Comparison of ENCODE assay signal across 7 cellular contexts in the genomic region with DNA sequence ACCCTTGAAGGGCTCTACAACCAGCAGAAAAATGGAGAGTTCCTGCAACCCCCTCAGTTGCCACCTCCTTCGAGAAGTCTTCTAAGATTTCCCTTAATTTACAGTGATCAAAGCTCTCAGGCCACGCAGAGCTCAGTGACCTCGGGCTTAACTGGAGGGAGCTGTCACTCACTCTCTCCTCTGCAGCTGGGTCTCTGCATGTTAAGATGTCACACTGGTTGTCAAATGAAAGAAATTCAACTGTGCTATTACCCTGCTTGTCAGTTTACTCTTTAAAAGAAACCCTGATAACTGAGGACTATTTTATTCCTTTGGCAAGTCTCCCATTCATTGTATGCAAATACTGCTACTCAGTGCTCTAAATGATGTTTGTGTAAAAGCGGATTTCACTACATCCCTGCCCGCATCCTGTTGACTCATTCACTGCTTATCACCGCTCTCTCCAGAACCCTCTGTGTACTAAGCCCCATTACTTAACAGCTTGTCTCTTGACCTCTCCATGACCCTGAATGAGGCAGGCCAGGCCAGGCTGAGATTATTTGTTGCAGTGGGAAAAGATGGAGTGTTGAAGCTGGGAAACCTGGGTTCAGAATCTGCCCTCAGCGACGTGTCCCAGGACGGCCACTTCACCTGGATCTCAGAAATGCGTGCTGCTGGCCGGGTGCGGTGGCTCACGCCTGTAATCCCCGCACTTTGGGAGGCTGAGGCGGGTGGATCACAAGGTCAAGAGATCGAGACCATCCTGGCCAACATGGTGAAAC. TPM values are rescaled to one million over a fixed set of nuclear protein-coding genes. Genes with fewer than 3 reads are reported as not detected.
DNase-seq lines count a peak whose midpoint lies in the region; ATAC-seq and TF ChIP-seq lines count a peak whose summit lies in the region.

No MANE protein-coding gene starts in this region.

- 53 to 62% methylated on average over 16 of the region's 16 CpGs for WGBS in esophagus, 2 donors

- no peaks in the 10 kb centered on the region for H3K9me3 Mint-ChIP-seq in glutamatergic neuron (ENCODE audit: unreplicated experiment)

- peak overlapping the region; percentile 47 for H3K4me2 ChIP-seq in osteoblast (ENCODE audit: insufficient read depth, low read length)

- no peak overlapping the region for H2AFZ ChIP-seq in osteoblast (ENCODE audit: low read length)

- H3K9me3 ChIP-seq in esophagus (ENCODE audit: control insufficient read depth in 2 of 2, insufficient read depth in 1 of 2, low read depth in 1 of 2, low read length in 1 of 2) (no peaks in the 10 kb centered on the region), osteoblast (ENCODE audit: low read depth, low read length) (no peaks in the 10 kb centered on the region)

- no peak overlapping the region for H3K4me3 ChIP-seq in esophagus (ENCODE audit: low read depth in 1 of 2, low read length in 2 of 2)
- H3K4me3 ChIP-seq in osteoblast (ENCODE audit: insufficient read depth, low read length): no peak overlapping the region

- no peak overlapping the region for H3K4me3 Mint-ChIP-seq in glutamatergic neuron (ENCODE audit: unreplicated experiment)

- peaks cover 54% of the 10 kb centered on the region for H3K79me2 ChIP-seq in osteoblast (ENCODE audit: insufficient read depth, low read length)

- H3K27ac ChIP-seq in esophagus (ENCODE audit: low read depth in 2 of 2, low read length in 1 of 2) (peak overlapping the region; percentile 14 to 57), osteoblast (ENCODE audit: low read depth, low read length) (peak overlapping the region; percentile 69)

- peaks cover 3% of the 10 kb centered on the region for H3K27me3 Mint-ChIP-seq in glutamatergic neuron (ENCODE audit: unreplicated experiment)

- no peak overlapping the region for H3K27ac Mint-ChIP-seq in glutamatergic neuron (ENCODE audit: unreplicated experiment)

- no peaks in the 10 kb centered on the region for H3K4me1 Mint-ChIP-seq in glutamatergic neuron (ENCODE audit: low read depth, unreplicated experiment)

- no peaks in the 10 kb centered on the region for H3K27me3 ChIP-seq in esophagus (ENCODE audit: control insufficient read depth in 1 of 2, insufficient read depth in 2 of 2, low read length in 2 of 2)
- no peaks in the 10 kb centered on the region for H3K27me3 ChIP-seq in osteoblast (ENCODE audit: insufficient read depth, low read length)

- TF ChIP-seq CTCF in osteoblast (IDR thresholded peaks at IDR 0.05; ENCODE audit: extremely low read depth, low read depth, low read length) (no peak), glutamatergic neuron (IDR thresholded peaks at IDR 0.05; ENCODE audit: partially characterized antibody, unreplicated experiment) (no peak)

- H3K4me1 ChIP-seq in esophagus (ENCODE audit: control insufficient read depth in 2 of 2, insufficient read depth in 2 of 2, low read length in 1 of 2): peaks cover 4 to 33% of the 10 kb centered on the region in 2 donors
- H3K4me1 ChIP-seq in osteoblast (ENCODE audit: insufficient read depth, low read length): peaks cover 49% of the 10 kb centered on the region

- DNase-seq in NCI-H69 (lab: John Stamatoyannopoulos, UW): peak; percentile 41
- DNase-seq in activated CD8-positive, alpha-beta memory T cell treated with anti-CD3 and anti-CD28 coated beads for 4 hours (ENCODE audit: low read depth in 2 of 2): peak; percentile 38 to 64
- DNase-seq in osteoblast (ENCODE audit: insufficient read length, low spot score, missing footprints): peak; percentile 98
- DNase-seq in glutamatergic neuron: no peak

- H3K36me3 Mint-ChIP-seq in glutamatergic neuron (ENCODE audit: unreplicated experiment): no peaks in the 10 kb centered on the region

- H4K20me1 ChIP-seq in osteoblast (ENCODE audit: insufficient read depth, low read length): no peaks in the 10 kb centered on the region

- ATAC-seq in GM21528 (IDR thresholded peaks at IDR 0.05; ENCODE audit: low FRiP score, unreplicated experiment) (peak; percentile 61), GM19455 (IDR thresholded peaks at IDR 0.05; ENCODE audit: unreplicated experiment) (no peak)

- peaks cover 0 to 25% of the 10 kb centered on the region in 2 donors for H3K36me3 ChIP-seq in esophagus (ENCODE audit: control insufficient read depth in 2 of 2, insufficient read depth in 2 of 2, low read length in 1 of 2)
- peaks cover 8% of the 10 kb centered on the region for H3K36me3 ChIP-seq in osteoblast (ENCODE audit: insufficient read depth, low read length)

RNA-seq across cellular contexts. Expression of gene DHRS3, which starts 13.7 kb away (rescaled TPM):
- polyA plus RNA-seq in esophagus: 10 to 100 TPM; 73.1 to 83.7 TPM
- 161 and 172 TPM in 2 replicates for total RNA-seq in osteoblast
- not detected for total RNA-seq in glutamatergic neuron (ENCODE audit: unreplicated experiment)

RNA-seq across cellular contexts. Expression of gene AADACL4, which starts 39.6 kb away (rescaled TPM):
- polyA plus RNA-seq in esophagus: not detected
- total RNA-seq in osteoblast (not detected in 2 replicates), glutamatergic neuron (ENCODE audit: unreplicated experiment) (not detected)

Comparison
In these comparisons a context has a peak if more than half of its experiments do, and no peak if none do; other contexts are left out.
1. RNA of gene DHRS3, which starts 13.7 kb away (total RNA-seq): 161 to 172 TPM in osteoblast; not detected in glutamatergic neuron (single experiment); every median in the first group is over 100 times any median in the second.